Comparison of ENCODE assay signal across 8 cellular contexts in genomic region chrX:129843459-129844306, GRCh38. TPM values are rescaled to one million over a fixed set of nuclear protein-coding genes. Genes with fewer than 3 reads are reported as not detected.
DNase-seq lines count a peak whose midpoint lies in the region; ATAC-seq, FAIRE-seq and TF ChIP-seq lines count a peak whose summit lies in the region.

Gene ZDHHC9, minus strand, starts transcription at chrX:129843886. Its CDS starts 1,941 bp downstream, at chrX:129841945.

- no peaks in the 10 kb centered on the region for H3K36me3 ChIP-seq in ACC112 (ENCODE audit: insufficient read depth, low read length)
- no peaks in the 10 kb centered on the region for H3K36me3 ChIP-seq in mammary epithelial cell (ENCODE audit: insufficient read depth, low read length)
- no peaks in the 10 kb centered on the region for H3K36me3 ChIP-seq in small intestine (ENCODE audit: control insufficient read depth in 2 of 2, insufficient read depth in 2 of 2, low read length in 2 of 2)

- H3K9ac ChIP-seq in mammary epithelial cell (ENCODE audit: insufficient read depth, low read length) = peak within 1 kb of the TSS; percentile 34

- dilution Hi-C loops in mammary epithelial cell (cut with HindIII; ENCODE audit: low sequenced_read_pairs) = no loop called here

- ATAC-seq in GM18873 (IDR thresholded peaks at IDR 0.05; ENCODE audit: low FRiP score, unreplicated experiment) (peak; percentile 90), HG03135 (IDR thresholded peaks at IDR 0.05; ENCODE audit: unreplicated experiment) (peak; percentile 98)

- intact Hi-C loops in mammary epithelial cell (cut with micrococcal nuclease) = no loop called here

- TF ChIP-seq CTCF in WI38 (IDR thresholded peaks at IDR 0.05; ENCODE audit: low read depth, low read length) = no peak
- no peak for TF ChIP-seq CTCF in mammary epithelial cell (conservative IDR thresholded peaks at IDR 0.05 in 1 of 2, IDR thresholded peaks at IDR 0.05 in 1 of 2; ENCODE audit: extremely low read depth in 1 of 2, insufficient read depth in 1 of 2, low read depth in 1 of 2, low read length in 2 of 2)

- 41% methylated on average over 32 of the region's 72 CpGs for WGBS in mammary epithelial cell (ENCODE audit: low coverage, missing lambda C conversion rate)
- WGBS in small intestine, 3 donors = 0 to 42% (median 22%) methylated on average over 19 to 72 of the region's 72 CpGs

- H3K9me3 ChIP-seq in mammary epithelial cell (replicated peaks; ENCODE audit: insufficient read depth, low read length) = no peaks in the 10 kb centered on the region
- H3K9me3 ChIP-seq in small intestine (ENCODE audit: control insufficient read depth, low read depth) = no peaks in the 10 kb centered on the region

- peak within 1 kb of the TSS; percentile 59 for H3K4me2 ChIP-seq in mammary epithelial cell (ENCODE audit: insufficient read depth, low read depth, low read length)

- CTCF ChIA-PET in mammary epithelial cell (lab: Charles Lee; ENCODE audit: low non-redundant PET) = no interaction called here

- no peak for FAIRE-seq in small intestine (lab: Jason Lieb, UNC)

- BruUV-seq in mammary epithelial cell (replicated peaks; lab: Mats Ljungman, UMichigan) = no TSS peak

- H3K27ac ChIP-seq in ACC112 (ENCODE audit: low read depth, low read length) (peak within 1 kb of the TSS; percentile 47), mammary epithelial cell (ENCODE audit: insufficient read depth, low read depth, low read length) (peak within 1 kb of the TSS; percentile 34), small intestine (ENCODE audit: low read depth in 1 of 2, low read length in 1 of 2) (peak within 1 kb of the TSS; percentile 79 to 83)

- in situ Hi-C loops in mammary epithelial cell (cut with MboI; ENCODE audit: low sequenced_read_pairs in 2 of 2) = no loop called here

- DNase-seq in NCI-H2196 treated with DMSO at 0.1 percent for 48 hours (lab: John Stamatoyannopoulos, UW; ENCODE audit: unreplicated experiment) = peak; percentile 54
- peak; percentile 78 for DNase-seq in mammary epithelial cell
- peak; percentile 90 for DNase-seq in iPS-NIHi11 (ENCODE audit: low spot score)
- DNase-seq in small intestine = peak; percentile 85

- peaks cover 30% of the 10 kb centered on the region for H3K79me2 ChIP-seq in ACC112 (ENCODE audit: control insufficient read depth, insufficient read depth, low read length, unreplicated experiment)
- H3K79me2 ChIP-seq in mammary epithelial cell (ENCODE audit: insufficient read depth, low read length) = peaks cover 42% of the 10 kb centered on the region

- H4K20me1 ChIP-seq in mammary epithelial cell (ENCODE audit: insufficient read depth, low read length) = no peaks in the 10 kb centered on the region

- H3K4me1 ChIP-seq in ACC112 (ENCODE audit: control insufficient read depth, insufficient read depth, low read length, unreplicated experiment) = no peaks in the 10 kb centered on the region
- peaks cover 3% of the 10 kb centered on the region for H3K4me1 ChIP-seq in mammary epithelial cell (ENCODE audit: insufficient read depth, low read length)
- no peaks in the 10 kb centered on the region for H3K4me1 ChIP-seq in small intestine (ENCODE audit: control insufficient read depth in 2 of 2, insufficient read depth in 1 of 2, low read depth in 1 of 2, low read length in 1 of 2)

- H2AFZ ChIP-seq in ACC112 (ENCODE audit: low read length, unreplicated experiment) (peak within 1 kb of the TSS; percentile 62), mammary epithelial cell (ENCODE audit: low read depth, low read length) (peak within 1 kb of the TSS; percentile 91)

- H3K27me3 ChIP-seq in ACC112 (ENCODE audit: insufficient read depth, low read length) = no peaks in the 10 kb centered on the region; the same call in 1 of the 2 replicates
- no peaks in the 10 kb centered on the region for H3K27me3 ChIP-seq in mammary epithelial cell (ENCODE audit: insufficient read depth, low read length)
- H3K27me3 ChIP-seq in small intestine (ENCODE audit: control insufficient read depth in 2 of 2, insufficient read depth in 2 of 2, low read length in 2 of 2) = no peaks in the 10 kb centered on the region

- peak within 1 kb of the TSS; percentile 82 for H3K4me3 ChIP-seq in ACC112 (ENCODE audit: low read depth, low read length)
- H3K4me3 ChIP-seq in WI38 (ENCODE audit: low read depth, low read length) = peak within 1 kb of the TSS; percentile 70
- H3K4me3 ChIP-seq in mammary epithelial cell (replicated peaks in 1 of 3; ENCODE audit: insufficient read depth in 1 of 3, low read depth in 2 of 3, low read length in 3 of 3) = peak within 1 kb of the TSS; percentile 55 to 82 (median 66)
- H3K4me3 ChIP-seq in small intestine (ENCODE audit: low read depth in 1 of 2, low read length in 2 of 2) = peak within 1 kb of the TSS; percentile 60 to 70

RNA-seq across cellular contexts. Expression of gene ZDHHC9, which starts in this region (rescaled TPM):
- 10 to 100 TPM; 32.0 to 34.4 TPM for total RNA-seq in mammary epithelial cell
- polyA plus RNA-seq in mammary epithelial cell (33.8 TPM), small intestine (10 to 100 TPM; 17.2 to 29.0 (median 17.8) TPM)
- 41.6 TPM for polyA minus RNA-seq in mammary epithelial cell

Comparison
In these comparisons a context has a peak if more than half of its experiments do, and no peak if none do; other contexts are left out.
1. Peak in every context shown above with its lines: DNase-seq, ATAC-seq, H3K4me3 ChIP-seq and H3K27ac ChIP-seq.